In the genomic region with DNA sequence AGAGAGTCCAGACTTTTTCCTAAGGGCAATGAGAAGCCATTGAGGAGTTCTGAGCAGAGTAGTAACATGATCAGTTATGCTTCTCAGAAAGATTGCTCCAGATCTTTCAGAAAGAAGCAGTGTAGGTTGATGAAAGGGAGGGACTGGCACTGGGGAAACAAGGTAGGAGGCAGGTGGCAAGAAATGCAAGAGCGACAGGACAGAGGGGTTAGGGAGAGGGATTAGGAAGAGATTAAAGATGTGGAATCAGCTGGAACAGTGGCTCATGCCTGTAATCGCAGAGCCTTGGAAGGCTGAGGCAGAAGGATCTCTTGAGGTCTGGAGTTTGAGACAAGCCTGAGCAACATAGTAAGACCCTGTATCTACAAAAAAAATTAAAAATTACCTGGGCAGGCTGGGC, we compare ENCODE assay signal across 20 cellular contexts. TPM values are rescaled to one million over a fixed set of nuclear protein-coding genes. Genes with fewer than 3 reads are reported as not detected.
A peak's percentile ranks its signal among the peaks of the same experiment; 100 is the strongest.
DNase-seq lines count a peak whose midpoint lies in the region; ATAC-seq and TF ChIP-seq lines count a peak whose summit lies in the region.
"Had no signal": no experiment of that assay in that cellular context is flagged by ENCODE, and none has a peak within 500 bp of the region (broad histone marks: within the 10 kb centered on the region; RNA-seq: fewer than 3 reads in every experiment).

No MANE protein-coding gene starts in this region.

- no peak for TF ChIP-seq CTCF in endothelial cell (IDR thresholded peaks at IDR 0.05; ENCODE audit: unreplicated experiment)

- no peak overlapping the region for H3K4me3 ChIP-seq in Karpas-422 (ENCODE audit: low read length)
- H3K4me3 ChIP-seq: HAP-1 had no signal

- DNase-seq in activated naive CD8-positive, alpha-beta T cell treated with anti-CD3 and anti-CD28 coated beads, Interleukin-2, amount 10 ng/mL, durations not matched to agents 7 days and 5 days, result no peak
- no peak for DNase-seq in activated naive CD8-positive, alpha-beta T cell treated with anti-CD3 and anti-CD28 coated beads, Interleukin-2, amount 50 U/mL, for 24 hours
- no peak for DNase-seq in Karpas-422
- no peak for DNase-seq in endothelial cell (ENCODE audit: low spot score)
- DNase-seq in DMS79 (lab: John Stamatoyannopoulos, UW), result no peak
- DNase-seq in kidney glomerular epithelial cell (lab: John Stamatoyannopoulos, UW), result no peak
- DNase-seq: ACHN; Calu3; CD4-positive, alpha-beta T cell; DMS79 treated with DMSO at 0.1 percent for 48 hours; NCI-H1105 treated with DMSO at 0.1 percent for 48 hours; NCI-H1694 treated with DMSO at 0.1 percent for 48 hours; NCI-H2107; NCI-H345; NCI-H69; OCI-M1 had no signal

- H3K27ac ChIP-seq in Karpas-422 (ENCODE audit: low read length), result peak overlapping the region; percentile 37
- H3K27ac ChIP-seq: HL-60 had no signal

- no peaks in the 10 kb centered on the region; the same call in 1 of the 2 replicates for H4K20me1 ChIP-seq in Karpas-422 (ENCODE audit: insufficient read depth, low read depth, low read length)

- no peaks in the 10 kb centered on the region for H3K27me3 Mint-ChIP-seq in activated naive CD8-positive, alpha-beta T cell treated with anti-CD3 and anti-CD28 coated beads, Interleukin-2, amount 10 ng/mL, durations not matched to agents 7 days and 5 days
- H3K27me3 Mint-ChIP-seq in activated naive CD8-positive, alpha-beta T cell treated with anti-CD3 and anti-CD28 coated beads, Interleukin-2, amount 50 U/mL, for 24 hours, result no peaks in the 10 kb centered on the region
- H3K27me3 Mint-ChIP-seq in endothelial cell (ENCODE audit: unreplicated experiment), result peaks cover 15% of the 10 kb centered on the region
- H3K27me3 Mint-ChIP-seq: CD4-positive, alpha-beta T cell; IgD-negative memory B cell had no signal

- peaks cover 32% of the 10 kb centered on the region for H3K36me3 Mint-ChIP-seq in activated naive CD8-positive, alpha-beta T cell treated with anti-CD3 and anti-CD28 coated beads, Interleukin-2, amount 10 ng/mL, durations not matched to agents 7 days and 5 days
- H3K36me3 Mint-ChIP-seq in activated naive CD8-positive, alpha-beta T cell treated with anti-CD3 and anti-CD28 coated beads, Interleukin-2, amount 50 U/mL, for 24 hours (ENCODE audit: low read depth), result peaks cover 23% of the 10 kb centered on the region
- peaks cover 47% of the 10 kb centered on the region for H3K36me3 Mint-ChIP-seq in endothelial cell (ENCODE audit: low read depth, unreplicated experiment)
- H3K36me3 Mint-ChIP-seq: IgD-negative memory B cell had no signal

- H3K9me3 Mint-ChIP-seq in activated naive CD8-positive, alpha-beta T cell treated with anti-CD3 and anti-CD28 coated beads, Interleukin-2, amount 10 ng/mL, durations not matched to agents 7 days and 5 days, result no peaks in the 10 kb centered on the region
- H3K9me3 Mint-ChIP-seq in activated naive CD8-positive, alpha-beta T cell treated with anti-CD3 and anti-CD28 coated beads, Interleukin-2, amount 50 U/mL, for 24 hours, result no peaks in the 10 kb centered on the region
- no peaks in the 10 kb centered on the region for H3K9me3 Mint-ChIP-seq in endothelial cell (ENCODE audit: unreplicated experiment)
- H3K9me3 Mint-ChIP-seq: CD4-positive, alpha-beta T cell; IgD-negative memory B cell had no signal

- peaks cover 49% of the 10 kb centered on the region for H3K4me1 ChIP-seq in Karpas-422 (ENCODE audit: low read length)

- peaks cover 21% of the 10 kb centered on the region for H3K4me1 Mint-ChIP-seq in activated naive CD8-positive, alpha-beta T cell treated with anti-CD3 and anti-CD28 coated beads, Interleukin-2, amount 10 ng/mL, durations not matched to agents 7 days and 5 days
- peaks cover 20% of the 10 kb centered on the region for H3K4me1 Mint-ChIP-seq in activated naive CD8-positive, alpha-beta T cell treated with anti-CD3 and anti-CD28 coated beads, Interleukin-2, amount 50 U/mL, for 24 hours
- H3K4me1 Mint-ChIP-seq in endothelial cell (ENCODE audit: unreplicated experiment), result peaks cover 18% of the 10 kb centered on the region

- peaks cover 26% of the 10 kb centered on the region for H3K79me2 ChIP-seq in Karpas-422 (ENCODE audit: low read length)

- no peak overlapping the region for H3K9ac ChIP-seq in Karpas-422 (ENCODE audit: low read length)

- POLR2A ChIA-PET in activated naive CD8-positive, alpha-beta T cell treated with anti-CD3 and anti-CD28 coated beads, Interleukin-2, amount 10 ng/mL, durations not matched to agents 7 days and 5 days (lab: Charles Lee), result interaction anchor here (0.7 to 1.4 kb wide), 2 partner anchors 19 to 158 kb away, joined by 3 to 6 read pairs; a partner anchor contains a TSS

- no peaks in the 10 kb centered on the region for H3K9me3 ChIP-seq in Karpas-422 (ENCODE audit: low read length)
- H3K9me3 ChIP-seq: HAP-1 had no signal

- H3K4me2 ChIP-seq in Karpas-422 (ENCODE audit: low read depth, low read length, poor library complexity, severe bottlenecking), result no peak overlapping the region

- ATAC-seq in activated naive CD8-positive, alpha-beta T cell treated with anti-CD3 and anti-CD28 coated beads, Interleukin-2, amount 10 ng/mL, durations not matched to agents 7 days and 5 days (ENCODE audit: low read depth), result no peak
- ATAC-seq in activated naive CD8-positive, alpha-beta T cell treated with anti-CD3 and anti-CD28 coated beads, Interleukin-2, amount 50 U/mL, for 24 hours, result no peak
- no peak for ATAC-seq in HG02798 (IDR thresholded peaks at IDR 0.05; ENCODE audit: poor library complexity, unreplicated experiment)

- H3K27ac Mint-ChIP-seq in activated naive CD8-positive, alpha-beta T cell treated with anti-CD3 and anti-CD28 coated beads, Interleukin-2, amount 10 ng/mL, durations not matched to agents 7 days and 5 days, result peak overlapping the region; percentile 57
- no peak overlapping the region for H3K27ac Mint-ChIP-seq in activated naive CD8-positive, alpha-beta T cell treated with anti-CD3 and anti-CD28 coated beads, Interleukin-2, amount 50 U/mL, for 24 hours
- peak overlapping the region; percentile 27 for H3K27ac Mint-ChIP-seq in endothelial cell (ENCODE audit: unreplicated experiment)
- H3K27ac Mint-ChIP-seq: CD4-positive, alpha-beta T cell; IgD-negative memory B cell had no signal

- H2AFZ ChIP-seq in Karpas-422 (ENCODE audit: low read length), result no peak overlapping the region

- H3K4me3 Mint-ChIP-seq in activated naive CD8-positive, alpha-beta T cell treated with anti-CD3 and anti-CD28 coated beads, Interleukin-2, amount 10 ng/mL, durations not matched to agents 7 days and 5 days, result no peak overlapping the region
- no peak overlapping the region for H3K4me3 Mint-ChIP-seq in activated naive CD8-positive, alpha-beta T cell treated with anti-CD3 and anti-CD28 coated beads, Interleukin-2, amount 50 U/mL, for 24 hours
- H3K4me3 Mint-ChIP-seq in endothelial cell (ENCODE audit: unreplicated experiment), result no peak overlapping the region
- H3K4me3 Mint-ChIP-seq: CD4-positive, alpha-beta T cell had no signal

- no peaks in the 10 kb centered on the region for H3K27me3 ChIP-seq in Karpas-422 (ENCODE audit: low read length)

- peaks cover 11% of the 10 kb centered on the region for H3K36me3 ChIP-seq in Karpas-422 (ENCODE audit: insufficient read depth, low read length)

- no peaks in the 10 kb centered on the region for H3K9me2 ChIP-seq in Karpas-422 (replicated peaks; ENCODE audit: insufficient read depth, low read length)

RNA-seq across cellular contexts. Expression of a gene that starts 3.4 kb away (rescaled TPM):
- total RNA-seq in activated naive CD8-positive, alpha-beta T cell treated with anti-CD3 and anti-CD28 coated beads, Interleukin-2, amount 10 ng/mL, durations not matched to agents 7 days and 5 days, result 10 to 100 TPM; 76.7 to 85.2 TPM
- total RNA-seq in Karpas-422 (2014; rRNA removed; shearing (Covaris generic); ENCODE audit: low replicate concordance), result 47.6 and 70.0 TPM in 2 replicates
- 6.2 TPM for total RNA-seq in endothelial cell (ENCODE audit: unreplicated experiment)

RNA-seq across cellular contexts. Expression of a gene that starts 4.3 kb away (rescaled TPM):
- 10 to 100 TPM; 84.8 to 95.4 TPM for total RNA-seq in activated naive CD8-positive, alpha-beta T cell treated with anti-CD3 and anti-CD28 coated beads, Interleukin-2, amount 10 ng/mL, durations not matched to agents 7 days and 5 days
- total RNA-seq in Karpas-422 (2014; rRNA removed; shearing (Covaris generic); ENCODE audit: low replicate concordance), result 36.9 and 66.6 TPM in 2 replicates
- total RNA-seq in endothelial cell (ENCODE audit: unreplicated experiment), result 119 TPM

RNA-seq across cellular contexts. Expression of a gene that starts 7.0 kb away (rescaled TPM):
- total RNA-seq in activated naive CD8-positive, alpha-beta T cell treated with anti-CD3 and anti-CD28 coated beads, Interleukin-2, amount 10 ng/mL, durations not matched to agents 7 days and 5 days, result 1 to 10 TPM; 2.6 to 3.1 TPM
- total RNA-seq in Karpas-422 (2014; rRNA removed; shearing (Covaris generic); ENCODE audit: low replicate concordance), result 14.9 and 27.0 TPM in 2 replicates
- 9.0 TPM for total RNA-seq in endothelial cell (ENCODE audit: unreplicated experiment)
- total RNA-seq: Calu3 had no signal

RNA-seq across cellular contexts. Expression of a gene that starts 19.5 kb away (rescaled TPM):
- 1 to 10 TPM; 6.3 to 7.0 TPM for total RNA-seq in activated naive CD8-positive, alpha-beta T cell treated with anti-CD3 and anti-CD28 coated beads, Interleukin-2, amount 10 ng/mL, durations not matched to agents 7 days and 5 days
- 3.1 and 8.3 TPM in 2 replicates for total RNA-seq in Karpas-422 (2014; rRNA removed; shearing (Covaris generic); ENCODE audit: low replicate concordance)
- total RNA-seq in endothelial cell (ENCODE audit: unreplicated experiment), result 48.8 TPM

RNA-seq across cellular contexts. Expression of a gene that starts 19.7 kb away (rescaled TPM):
- total RNA-seq in activated naive CD8-positive, alpha-beta T cell treated with anti-CD3 and anti-CD28 coated beads, Interleukin-2, amount 10 ng/mL, durations not matched to agents 7 days and 5 days, result 1,000 to 10,000 TPM; 1,129 to 1,200 TPM
- total RNA-seq in Karpas-422 (2014; rRNA removed; shearing (Covaris generic); ENCODE audit: low replicate concordance), result 1,584 and 1,673 TPM in 2 replicates
- total RNA-seq in endothelial cell (ENCODE audit: unreplicated experiment), result 356 TPM
